17 cellular contexts compared by ENCODE assay signal in genomic region chr3:10447527-10448260, GRCh38. TPM values are rescaled to one million over a fixed set of nuclear protein-coding genes. Genes with fewer than 3 reads are reported as not detected.
DNase-seq lines count a peak whose midpoint lies in the region; ATAC-seq, FAIRE-seq and TF ChIP-seq lines count a peak whose summit lies in the region.
"Had no signal": no experiment of that assay in that cellular context is flagged by ENCODE, and none has a peak within 500 bp of the region (broad histone marks: within the 10 kb centered on the region; RNA-seq: fewer than 3 reads in every experiment).

No MANE protein-coding gene starts in this region.

- no peak for ATAC-seq in HepG2
- ATAC-seq: Panc1 had no signal

- FAIRE-seq in HepG2 (lab: Jason Lieb, UNC), result no peak

- DNase-seq in HepG2 (ENCODE audit: low spot score) (no peak), foreskin melanocyte (peak; percentile 33), osteoblast (ENCODE audit: insufficient read length, low spot score, missing footprints) (peak; percentile 91), GM10248 (ENCODE audit: extremely low spot score) (no peak), A673 (ENCODE audit: low spot score) (no peak), mesenteric fat pad (ENCODE audit: low spot score) (no peak), BE2C (no peak)
- DNase-seq: DMS153, GOT3, NCI-H1048, NCI-H146, NCI-H345, NCI-H748 treated with DMSO at 0.1 percent for 48 hours, SHP77 had no signal

- 66% methylated on average over 6 of the region's 6 CpGs for WGBS in liver
- 58% methylated on average over 6 of the region's 6 CpGs for WGBS in HepG2 (ENCODE audit: low lambda C conversion rate)

- TF ChIP-seq POLR2A in HepG2 (IDR thresholded peaks at IDR 0.05; ENCODE audit: insufficient read depth in 1 of 2, low read depth in 2 of 2, low read length in 2 of 2), result no peak

- BruUV-seq in HepG2 (replicated peaks; lab: Mats Ljungman, UMichigan), result no TSS peak
- no TSS peak for BruUV-seq in A673 (replicated peaks; lab: Mats Ljungman, UMichigan)

- CTCF ChIA-PET in HepG2 (lab: Yijun Ruan, JAX; ENCODE audit: low intra/inter-chr PET ratio, low total read pairs) (no interaction called here), GM10248 (lab: Yijun Ruan, JAX) (interaction anchor here (1.2 to 1.6 kb wide), 2 partner anchors 11 to 77 kb away, joined by 3 to 5 read pairs; no protein-coding TSS in a partner anchor), A673 (lab: Charles Lee) (no interaction called here)

- in situ Hi-C loops in HepG2 (cut with HindIII; ENCODE audit: extremely low pct_ligation_motif_present, low pct_unique_long_range_greater_than_20kb), result no loop called here

- H2AFZ ChIP-seq in HepG2 (ENCODE audit: low read length) (no peak overlapping the region), osteoblast (ENCODE audit: low read length) (no peak overlapping the region)

- H3K4me1 ChIP-seq in liver (ENCODE audit: control insufficient read depth in 4 of 4, insufficient read depth in 4 of 4, low read length in 3 of 4), result peaks cover 3 to 28% (median 5%) of the 10 kb centered on the region in 4 donors
- no peaks in the 10 kb centered on the region for H3K4me1 ChIP-seq in HepG2 (ENCODE audit: insufficient read depth, low read length)
- peaks cover 9% of the 10 kb centered on the region for H3K4me1 ChIP-seq in osteoblast (ENCODE audit: insufficient read depth, low read length)
- no peaks in the 10 kb centered on the region for H3K4me1 ChIP-seq in A673 (ENCODE audit: insufficient read depth, low read length, poor library complexity, severe bottlenecking)
- no peaks in the 10 kb centered on the region for H3K4me1 ChIP-seq in BE2C

- H3K4me2 ChIP-seq in HepG2 (ENCODE audit: low read depth, low read length) (no peak overlapping the region), osteoblast (ENCODE audit: insufficient read depth, low read length) (no peak overlapping the region)

- no peaks in the 10 kb centered on the region for H3K79me2 ChIP-seq in HepG2 (ENCODE audit: insufficient read depth, low read length)
- H3K79me2 ChIP-seq in osteoblast (ENCODE audit: insufficient read depth, low read length), result no peaks in the 10 kb centered on the region

- H3K9ac ChIP-seq in liver (ENCODE audit: low read depth in 1 of 2, low read length in 2 of 2), result no peak overlapping the region
- no peak overlapping the region for H3K9ac ChIP-seq in HepG2 (ENCODE audit: insufficient read depth, low read depth, low read length)

- H3K4me3 ChIP-seq in liver (ENCODE audit: low read depth in 1 of 3, low read length in 3 of 3) (no peak overlapping the region), HepG2 (replicated peaks in 1 of 3; ENCODE audit: insufficient read depth in 1 of 3, low read depth in 2 of 3, low read length in 3 of 3) (no peak overlapping the region), osteoblast (ENCODE audit: insufficient read depth, low read length) (no peak overlapping the region), A673 (ENCODE audit: low read depth, low read length, poor library complexity, severe bottlenecking) (no peak overlapping the region), BE2C (ENCODE audit: low read depth, low read length) (no peak overlapping the region)

- H3K9me3 ChIP-seq in liver (ENCODE audit: control insufficient read depth in 4 of 4, low read length in 3 of 4), result no peaks in the 10 kb centered on the region
- no peaks in the 10 kb centered on the region for H3K9me3 ChIP-seq in HepG2 (ENCODE audit: low read length)
- no peaks in the 10 kb centered on the region for H3K9me3 ChIP-seq in osteoblast (ENCODE audit: low read depth, low read length)
- no peaks in the 10 kb centered on the region for H3K9me3 ChIP-seq in A673 (ENCODE audit: low read depth, low read length, poor library complexity, severe bottlenecking)
- H3K9me3 ChIP-seq in BE2C, result no peaks in the 10 kb centered on the region

- TF ChIP-seq CTCF in liver (IDR thresholded peaks at IDR 0.05; ENCODE audit: low read depth, low read length, missing input control) (no peak), HepG2 (CRISPR knock-in tag; IDR thresholded peaks at IDR 0.05) (no peak), osteoblast (IDR thresholded peaks at IDR 0.05; ENCODE audit: extremely low read depth, low read depth, low read length) (no peak), GM10248 (IDR thresholded peaks at IDR 0.05; ENCODE audit: control extremely low read depth, extremely low read depth, low read depth, missing control alignments) (no peak), A673 (conservative IDR thresholded peaks at IDR 0.05; ENCODE audit: low read depth, low read length) (no peak), BE2C (IDR thresholded peaks at IDR 0.05; ENCODE audit: low read depth, low read length) (no peak)

- H4K20me1 ChIP-seq in HepG2 (ENCODE audit: insufficient read depth, low read length) (no peaks in the 10 kb centered on the region; the same call in 1 of the 2 replicates), osteoblast (ENCODE audit: insufficient read depth, low read length) (no peaks in the 10 kb centered on the region)

- TF ChIP-seq RAD21 in liver (IDR thresholded peaks at IDR 0.05) (peak in 1 of 2 donors; percentile 25), HepG2 (CRISPR knock-in tag; IDR thresholded peaks at IDR 0.05) (no peak)

- no peak overlapping the region for H3K27ac ChIP-seq in liver (ENCODE audit: low read depth in 1 of 2, low read length in 2 of 2)
- H3K27ac ChIP-seq in HepG2 (ENCODE audit: extremely low read length, insufficient read depth, low read length), result no peak overlapping the region
- no peak overlapping the region for H3K27ac ChIP-seq in osteoblast (ENCODE audit: low read depth, low read length)
- no peak overlapping the region for H3K27ac ChIP-seq in A673 (ENCODE audit: low read depth, low read length, poor library complexity, severe bottlenecking)

- intact Hi-C loops in HepG2 (cut with micrococcal nuclease; ENCODE audit: unreplicated experiment) (no loop called here), A673 (cut with micrococcal nuclease; ENCODE audit: unreplicated experiment) (no loop called here)

- POLR2A ChIA-PET in HepG2 (lab: Yijun Ruan, JAX), result no interaction called here
- POLR2A ChIA-PET in GM10248 (lab: Yijun Ruan, JAX), result no interaction called here
- POLR2A ChIA-PET in A673 (lab: Charles Lee; ENCODE audit: low non-redundant PET), result no interaction called here

- H3K36me3 ChIP-seq in liver (ENCODE audit: control insufficient read depth in 4 of 4, insufficient read depth in 3 of 4, low read depth in 1 of 4, low read length in 3 of 4) (peaks cover 3 to 21% (median 4%) of the 10 kb centered on the region in 4 donors), HepG2 (replicated peaks in 1 of 2; ENCODE audit: control insufficient read depth in 1 of 2, insufficient read depth in 2 of 2, low read length in 2 of 2) (no peaks in the 10 kb centered on the region; a peak in 1 of 5 replicates), osteoblast (ENCODE audit: insufficient read depth, low read length) (no peaks in the 10 kb centered on the region), A673 (ENCODE audit: insufficient read depth, low read length, poor library complexity, severe bottlenecking) (no peaks in the 10 kb centered on the region), BE2C (no peaks in the 10 kb centered on the region)

- no peak for TF ChIP-seq EP300 in HepG2 (IDR thresholded peaks at IDR 0.05; ENCODE audit: low read depth in 2 of 2, low read length in 2 of 2)
- no peak for TF ChIP-seq EP300 in HepG2 (CRISPR knock-in tag; IDR thresholded peaks at IDR 0.05; ENCODE audit: borderline replicate concordance)

- H3K27me3 ChIP-seq in liver (ENCODE audit: control insufficient read depth in 4 of 4, insufficient read depth in 4 of 4, low read length in 3 of 4), result no peaks in the 10 kb centered on the region
- H3K27me3 ChIP-seq in HepG2 (ENCODE audit: control insufficient read depth in 1 of 2, insufficient read depth in 2 of 2, low read length in 2 of 2), result 0 out of 5 replicates have a peak, but pooled peaks cover 0 to 4% of the 10 kb centered on the region in 2 experiments
- peaks cover 23% of the 10 kb centered on the region for H3K27me3 ChIP-seq in osteoblast (ENCODE audit: insufficient read depth, low read length)
- peaks cover 9% of the 10 kb centered on the region for H3K27me3 ChIP-seq in A673 (replicated peaks; ENCODE audit: insufficient read depth, low read depth, low read length, poor library complexity)
- no peaks in the 10 kb centered on the region for H3K27me3 ChIP-seq in BE2C

TF ChIP-seq in HepG2, 621 proteins besides CTCF, POLR2A, EP300 and RAD21 (continues in another document):
- TF ChIP-seq NCOA2 (CRISPR knock-in tag; IDR thresholded peaks at IDR 0.05) (no peak), EZH2 (conservative IDR thresholded peaks at IDR 0.05; ENCODE audit: low read depth, low read length) (no peak), YEATS4 (CRISPR knock-in tag; IDR thresholded peaks at IDR 0.05; ENCODE audit: borderline replicate concordance) (no peak)

RNA-seq across cellular contexts. Expression of gene ATP2B2, which starts 57.7 kb away (rescaled TPM):
- total RNA-seq in liver, result 10 to 100 TPM; 26.8 to 27.8 TPM
- 10 to 100 TPM; 10.4 to 14.6 TPM for polyA plus RNA-seq in liver
- total RNA-seq in HepG2 (2016; rRNA removed; fragmentation: Illumina TruSeq; extraction: Trizol), result 1.1 and 1.5 TPM in 2 replicates
- 0.30 and 0.35 TPM in 2 replicates for total RNA-seq in HepG2 (2016; cell fraction: cytosol; rRNA removed; fragmentation: Illumina TruSeq; extraction: Trizol; ENCODE audit: low read depth)
- total RNA-seq in HepG2 (2016; cell fraction: insoluble cytoplasmic fraction; rRNA removed; fragmentation: Illumina TruSeq; extraction: Trizol), result 0.62 and 1.7 TPM in 2 replicates
- 1.3 and 1.6 TPM in 2 replicates for total RNA-seq in HepG2 (2016; cell fraction: membrane; rRNA removed; fragmentation: Illumina TruSeq; extraction: Trizol)
- 2.9 and 3.0 TPM in 2 replicates for total RNA-seq in HepG2 (2016; cell fraction: nucleus; rRNA removed; fragmentation: Illumina TruSeq; extraction: Trizol)
- polyA plus RNA-seq in HepG2 (2011; rRNA removed), result 2.3 and 4.0 TPM in 2 replicates
- polyA plus RNA-seq in HepG2 (2011; cell fraction: cytosol; rRNA removed), result 1.5 and 2.5 TPM in 2 replicates
- polyA plus RNA-seq in HepG2 (2011; cell fraction: nucleus; rRNA removed), result 8.9 and 11.7 TPM in 2 replicates
- 5.0 and 8.8 TPM in 2 replicates for polyA plus RNA-seq in HepG2 (2012)
- polyA plus RNA-seq in HepG2 (2016; cell fraction: cytosol; fragmentation: Illumina TruSeq; extraction: Trizol; ENCODE audit: low read depth), result 0.29 and 0.54 TPM in 2 replicates
- 0.86 and 1.1 TPM in 2 replicates for polyA plus RNA-seq in HepG2 (2016; cell fraction: insoluble cytoplasmic fraction; fragmentation: Illumina TruSeq; extraction: Trizol; ENCODE audit: low read depth)
- polyA plus RNA-seq in HepG2 (2016; cell fraction: membrane; fragmentation: Illumina TruSeq; extraction: Trizol; ENCODE audit: low read depth), result 0.66 and 0.84 TPM in 2 replicates
- 2.6 and 4.2 TPM in 2 replicates for polyA plus RNA-seq in HepG2 (2016; cell fraction: nucleus; fragmentation: Illumina TruSeq; extraction: Trizol; ENCODE audit: insufficient read depth, low read depth)
- 5.2 TPM in 1 of 2 replicates, not detected in the other for polyA minus RNA-seq in HepG2 (2011; rRNA and poly(A)+ RNA removed; ENCODE audit: low replicate concordance)
- 1.8 and 4.1 TPM in 2 replicates for polyA minus RNA-seq in HepG2 (2011; cell fraction: cytosol; rRNA and poly(A)+ RNA removed)
- polyA minus RNA-seq in HepG2 (2011; cell fraction: nucleus; rRNA and poly(A)+ RNA removed), result 9.0 and 11.7 TPM in 2 replicates
- total RNA-seq in osteoblast, result not detected in 2 replicates
- 0.17 and 0.35 TPM in 2 replicates for total RNA-seq in A673 (2021)
- 0.16 TPM for total RNA-seq in mesenteric fat pad
- 1.2 TPM for polyA plus RNA-seq in BE2C (2012; ENCODE audit: insufficient read depth, insufficient read length, low read depth)
- polyA plus RNA-seq: BJ had no signal

Comparison
In these comparisons a context has a peak if more than half of its experiments do, and no peak if none do; other contexts are left out.
1. RNA of gene ATP2B2, which starts 57.7 kb away (total RNA-seq): 26.8 to 27.8 TPM in liver; 0.30 to 3.0 TPM in HepG2, 0.17 to 0.35 TPM in A673, 0.16 TPM in mesenteric fat pad (single experiment) and not detected in osteoblast; every median in the first group is over 4 times any median in the second.
2. DNase-seq: peak in foreskin melanocyte (single experiment) and osteoblast (single experiment); none in HepG2 (single experiment), GM10248 (single experiment), A673 (single experiment), mesenteric fat pad (single experiment) and BE2C (single experiment).